ENCODE assay signal across 13 cellular contexts in the genomic region with DNA sequence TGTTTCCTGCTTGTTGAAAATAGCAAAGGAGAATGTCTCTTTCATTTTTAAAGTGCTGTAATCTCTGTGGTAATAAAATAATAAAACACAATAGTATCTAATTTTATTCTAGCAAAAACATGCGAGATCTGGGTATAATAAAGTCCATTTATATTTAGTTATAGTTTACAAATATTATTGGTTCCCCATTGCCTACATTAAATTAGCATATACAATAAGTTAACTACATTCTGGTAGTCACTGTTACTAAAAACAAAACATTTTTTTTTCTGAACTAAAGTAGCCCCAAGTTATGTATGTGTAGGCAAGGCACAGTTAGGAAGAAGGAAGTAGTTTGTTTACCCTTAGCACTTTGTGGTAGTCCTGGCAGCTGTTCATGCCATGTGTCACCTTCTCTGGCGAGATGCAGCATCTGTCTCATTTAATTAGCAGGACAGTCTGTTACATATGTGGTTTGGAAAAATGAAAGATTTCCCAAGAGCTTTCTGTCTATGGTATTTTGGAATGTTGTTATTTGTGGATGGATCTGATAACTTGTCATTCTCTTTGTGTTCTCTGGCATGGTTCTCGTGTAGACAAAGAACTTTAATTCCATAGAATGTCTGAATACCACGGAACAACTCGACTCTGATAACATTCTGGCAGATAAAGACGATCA.
DNase-seq lines count a peak whose midpoint lies in the region; ATAC-seq and TF ChIP-seq lines count a peak whose summit lies in the region.
"Had no signal": no experiment of that assay in that cellular context is flagged by ENCODE, and none has a peak within 500 bp of the region (broad histone marks: within the 10 kb centered on the region; RNA-seq: fewer than 3 reads in every experiment).

No MANE protein-coding gene starts in this region.

- peak overlapping the region; percentile 9 for H3K27ac ChIP-seq in colonic mucosa
- peak overlapping the region; percentile 28 for H3K27ac ChIP-seq in osteoblast (ENCODE audit: low read depth, low read length)
- H3K27ac ChIP-seq: breast epithelium, suprapubic skin had no signal

- H4K20me1 ChIP-seq in osteoblast (ENCODE audit: insufficient read depth, low read length): no peaks in the 10 kb centered on the region

- ATAC-seq in GM19035 (IDR thresholded peaks at IDR 0.05; ENCODE audit: unreplicated experiment): no peak
- ATAC-seq: HepG2 had no signal

- no peaks in the 10 kb centered on the region for H3K79me2 ChIP-seq in osteoblast (ENCODE audit: insufficient read depth, low read length)

- H3K9me3 ChIP-seq in colonic mucosa: no peaks in the 10 kb centered on the region
- no peaks in the 10 kb centered on the region for H3K9me3 ChIP-seq in osteoblast (ENCODE audit: low read depth, low read length)
- H3K9me3 ChIP-seq: breast epithelium, suprapubic skin had no signal

- DNase-seq in GM04503 (ENCODE audit: low read depth) (peak; percentile 92), NAMALWA (ENCODE audit: low spot score) (peak; percentile 34), colonic mucosa (peak; percentile 71), osteoblast (ENCODE audit: insufficient read length, low spot score, missing footprints) (peak; percentile 75), lower leg skin (ENCODE audit: low spot score in 2 of 2) (no peak)
- DNase-seq in activated CD4-positive, CD25-positive, alpha-beta regulatory T cell (lab: John Stamatoyannopoulos, UW): no peak
- DNase-seq in central memory CD4-positive, alpha-beta T cell: no peak
- DNase-seq: activated CD4-positive, alpha-beta T cell treated with anti-CD3 and anti-CD28 coated beads, Interleukin-2, amount 50 U/mL, for 4 hours; immature natural killer cell had no signal

- H3K36me3 ChIP-seq in colonic mucosa: no peaks in the 10 kb centered on the region
- no peaks in the 10 kb centered on the region for H3K36me3 ChIP-seq in osteoblast (ENCODE audit: insufficient read depth, low read length)
- H3K36me3 ChIP-seq: breast epithelium, suprapubic skin had no signal

- H3K9ac ChIP-seq in colonic mucosa (ENCODE audit: low read depth in 2 of 2, low read length in 2 of 2): no peak overlapping the region

- H2AFZ ChIP-seq in osteoblast (ENCODE audit: low read length): no peak overlapping the region

- no peaks in the 10 kb centered on the region for H3K4me1 ChIP-seq in colonic mucosa
- peaks cover 12% of the 10 kb centered on the region for H3K4me1 ChIP-seq in osteoblast (ENCODE audit: insufficient read depth, low read length)
- H3K4me1 ChIP-seq: breast epithelium, suprapubic skin had no signal

- peak overlapping the region; percentile 62 for H3K4me2 ChIP-seq in osteoblast (ENCODE audit: insufficient read depth, low read length)

- intact Hi-C loops in colonic mucosa (cut with DNase I): loop anchor here (10.0 kb wide), 1 partner anchor 219 kb away; no protein-coding TSS in a partner anchor
- intact Hi-C loops in lower leg skin (cut with DNase I; ENCODE audit: low total_unique reads): no loop called here

- TF ChIP-seq CTCF in colonic mucosa (IDR thresholded peaks at IDR 0.05): no peak
- TF ChIP-seq CTCF in osteoblast (IDR thresholded peaks at IDR 0.05; ENCODE audit: extremely low read depth, low read depth, low read length): no peak
- no peak for TF ChIP-seq CTCF in lower leg skin (IDR thresholded peaks at IDR 0.05)

- H3K27me3 ChIP-seq in colonic mucosa (no peaks in the 10 kb centered on the region), osteoblast (ENCODE audit: insufficient read depth, low read length) (peaks cover 39% of the 10 kb centered on the region)

- 47 to 50% methylated on average over 6 of the region's 6 CpGs for WGBS in lower leg skin, 2 donors

- H3K4me3 ChIP-seq in colonic mucosa (no peak overlapping the region), osteoblast (ENCODE audit: insufficient read depth, low read length) (peak overlapping the region; percentile 23), lower leg skin (ENCODE audit: low read depth, poor library complexity, severe bottlenecking) (no peak overlapping the region)
- H3K4me3 ChIP-seq: breast epithelium, suprapubic skin had no signal

- no peak for TF ChIP-seq POLR2A in lower leg skin (IDR thresholded peaks at IDR 0.05)

Comparison
In these comparisons a context has a peak if more than half of its experiments do, and no peak if none do; other contexts are left out.
1. DNase-seq: peak in GM04503 (single experiment), NAMALWA (single experiment), colonic mucosa (single experiment) and osteoblast (single experiment); none in activated CD4-positive, CD25-positive, alpha-beta regulatory T cell (0 of 4), lower leg skin (0 of 2) and central memory CD4-positive, alpha-beta T cell (single experiment).